Comparison of ENCODE assay signal across 26 cellular contexts in the genomic region with DNA sequence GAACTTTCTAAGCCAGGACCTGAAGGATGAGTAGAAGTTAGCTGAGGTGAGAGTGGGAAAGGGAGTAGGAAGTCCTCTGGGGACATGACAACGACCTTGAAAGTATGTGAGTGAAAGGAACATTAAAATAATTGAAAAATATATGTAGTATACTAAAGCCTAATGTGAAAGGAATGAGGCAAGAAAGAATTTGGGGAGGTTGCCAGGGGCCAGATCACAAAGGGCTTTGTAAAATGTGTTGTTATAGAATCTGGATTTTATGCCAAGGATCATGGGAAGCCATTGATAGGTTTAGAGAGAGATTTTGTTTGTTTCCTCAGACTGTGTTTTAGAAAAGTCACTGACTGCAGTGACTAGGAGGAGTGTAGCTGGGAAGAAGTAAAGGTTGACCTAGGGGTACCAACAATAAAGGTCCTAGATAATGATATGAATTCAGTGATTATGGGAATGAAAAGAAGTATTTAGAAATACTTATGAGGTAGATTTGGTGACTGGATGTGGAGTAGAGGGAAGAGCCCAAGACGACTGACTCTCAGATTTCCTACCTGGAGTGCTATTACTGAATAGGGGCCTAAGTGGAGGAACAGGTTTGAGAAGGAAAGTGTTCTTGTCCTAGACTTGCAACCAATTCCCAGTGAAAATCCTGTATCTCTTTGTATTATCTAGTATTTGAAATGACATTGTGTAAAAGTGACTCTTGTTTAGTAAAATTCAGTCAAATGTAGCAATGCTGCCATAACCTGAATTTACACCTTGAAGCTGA.
A peak's percentile ranks its signal among the peaks of the same experiment; 100 is the strongest.
DNase-seq lines count a peak whose midpoint lies in the region; ATAC-seq and TF ChIP-seq lines count a peak whose summit lies in the region.
"Had no signal": no experiment of that assay in that cellular context is flagged by ENCODE, and none has a peak within 500 bp of the region (broad histone marks: within the 10 kb centered on the region; RNA-seq: fewer than 3 reads in every experiment).

No MANE protein-coding gene starts in this region.

- H3K4me1 Mint-ChIP-seq in WTC11, result peaks cover 11% of the 10 kb centered on the region
- H3K4me1 Mint-ChIP-seq: activated naive CD8-positive, alpha-beta T cell treated with anti-CD3 and anti-CD28 coated beads for 36 hours; B cell had no signal

- no peak overlapping the region for H3K27ac Mint-ChIP-seq in WTC11
- H3K27ac Mint-ChIP-seq: activated CD4-positive, alpha-beta memory T cell treated with anti-CD3 and anti-CD28 coated beads for 36 hours; activated naive CD8-positive, alpha-beta T cell treated with anti-CD3 and anti-CD28 coated beads for 36 hours; B cell; endodermal cell had no signal

- CTCF ChIA-PET in WTC11 (lab: Charles Lee), result no interaction called here

- no peak overlapping the region for H3K4me3 Mint-ChIP-seq in WTC11
- H3K4me3 Mint-ChIP-seq: activated CD4-positive, alpha-beta memory T cell treated with anti-CD3 and anti-CD28 coated beads for 36 hours; activated naive CD8-positive, alpha-beta T cell treated with anti-CD3 and anti-CD28 coated beads for 36 hours; B cell; endodermal cell had no signal

- H3K27me3 ChIP-seq in dorsolateral prefrontal cortex, result no peaks in the 10 kb centered on the region
- H3K27me3 ChIP-seq: brain microvascular endothelial cell, colonic mucosa had no signal

- H3K27ac ChIP-seq in dorsolateral prefrontal cortex, result no peak overlapping the region
- H3K27ac ChIP-seq: brain microvascular endothelial cell, colonic mucosa, thoracic aorta had no signal

- no peak overlapping the region for H3K4me3 ChIP-seq in fibroblast of mammary gland (ENCODE audit: control insufficient read depth, low read depth, low read length)
- H3K4me3 ChIP-seq in dorsolateral prefrontal cortex, result no peak overlapping the region
- H3K4me3 ChIP-seq: colonic mucosa, thoracic aorta had no signal

- intact Hi-C loops in dorsolateral prefrontal cortex (cut with DNase I), result no loop called here

- POLR2A ChIA-PET in WTC11 (lab: Charles Lee), result interaction anchor here (0.6 kb wide), 1 partner anchor 23 kb away, joined by 7 read pairs; no protein-coding TSS in a partner anchor

- H3K36me3 Mint-ChIP-seq in WTC11, result no peaks in the 10 kb centered on the region
- H3K36me3 Mint-ChIP-seq: activated naive CD8-positive, alpha-beta T cell treated with anti-CD3 and anti-CD28 coated beads for 36 hours had no signal

- ATAC-seq in WTC11 (peak; percentile 50; the same call in 1 of the 2 replicates), HG03025 (IDR thresholded peaks at IDR 0.05; ENCODE audit: low FRiP score, unreplicated experiment) (no peak), GM21737 (IDR thresholded peaks at IDR 0.05; ENCODE audit: unreplicated experiment) (no peak)
- ATAC-seq: activated CD4-positive, CD25-positive, alpha-beta regulatory T cell treated with anti-CD3 and anti-CD28 coated beads, Interleukin-2, amount 50 U/mL, for 24 hours; sciatic nerve had no signal

- TF ChIP-seq CTCF in WTC11 (IDR thresholded peaks at IDR 0.05), result no peak
- TF ChIP-seq CTCF in fibroblast of mammary gland (conservative IDR thresholded peaks at IDR 0.05; ENCODE audit: control insufficient read depth, insufficient read depth, low read depth, low read length), result no peak
- TF ChIP-seq CTCF in dorsolateral prefrontal cortex (IDR thresholded peaks at IDR 0.05 in 54 of 56, conservative IDR thresholded peaks at IDR 0.05 in 2 of 56; ENCODE audit: low read depth in 1 of 56, partially characterized antibody in 56 of 56), result no peak

- H3K9me3 Mint-ChIP-seq in WTC11, result peaks cover 6% of the 10 kb centered on the region; the same call in 1 of the 2 replicates
- H3K9me3 Mint-ChIP-seq: activated CD4-positive, alpha-beta memory T cell treated with anti-CD3 and anti-CD28 coated beads for 36 hours; activated naive CD8-positive, alpha-beta T cell treated with anti-CD3 and anti-CD28 coated beads for 36 hours had no signal

- peak; percentile 19 for DNase-seq in SIG-M5 treated with dmso at 0.1 percent for 504 hours (lab: John Stamatoyannopoulos, UW; ENCODE audit: unreplicated experiment)
- DNase-seq in SIG-M5 (lab: John Stamatoyannopoulos, UW), result no peak
- no peak for DNase-seq in WTC11 (ENCODE audit: low spot score)
- peak; percentile 2 for DNase-seq in fibroblast of mammary gland (ENCODE audit: low read depth)
- no peak for DNase-seq in dorsolateral prefrontal cortex
- no peak for DNase-seq in NCI-H1092 (lab: John Stamatoyannopoulos, UW)
- DNase-seq: activated CD4-positive, alpha-beta memory T cell treated with anti-CD3 and anti-CD28 coated beads for 36 hours; activated effector memory CD4-positive, alpha-beta T cell treated with Interleukin-2 at 50 U/mL for 16 hours; activated naive CD8-positive, alpha-beta T cell treated with anti-CD3 and anti-CD28 coated beads for 36 hours; brain microvascular endothelial cell; colonic mucosa; endodermal cell; glutamatergic neuron; Kasumi-1; mammary epithelial cell; NCI-H187 treated with DMSO at 0.1 percent for 48 hours; OCI-M1; Right ventricle myocardium superior; stimulated activated CD4-positive, alpha-beta T cell treated with anti-CD3 and anti-CD28 coated beads, Interleukin-4, amount 100 ng/mL, for 4 hours; stimulated activated naive CD4-positive, alpha-beta T cell had no signal

- H3K27me3 Mint-ChIP-seq in WTC11 (ENCODE audit: low read depth), result no peaks in the 10 kb centered on the region
- H3K27me3 Mint-ChIP-seq: activated CD4-positive, alpha-beta memory T cell treated with anti-CD3 and anti-CD28 coated beads for 36 hours; activated naive CD8-positive, alpha-beta T cell treated with anti-CD3 and anti-CD28 coated beads for 36 hours had no signal

TF ChIP-seq in WTC11, 78 proteins besides CTCF, POLR2A, EP300 and RAD21:
- TF ChIP-seq TEAD1 (CRISPR knock-in tag; IDR thresholded peaks at IDR 0.05), result no peak
- TF ChIP-seq JUN (CRISPR knock-in tag; IDR thresholded peaks at IDR 0.05), result no peak
- TF ChIP-seq ATF1 (CRISPR knock-in tag; IDR thresholded peaks at IDR 0.05), result no peak
- no peak for TF ChIP-seq ESRRA (CRISPR knock-in tag; IDR thresholded peaks at IDR 0.05; ENCODE audit: borderline replicate concordance)

Comparison
In these comparisons a context has a peak if more than half of its experiments do, and no peak if none do; other contexts are left out.
1. DNase-seq: peak in SIG-M5 treated with dmso at 0.1 percent for 504 hours (single experiment) and fibroblast of mammary gland (single experiment); none in SIG-M5 (single experiment), WTC11 (single experiment), dorsolateral prefrontal cortex (0 of 10) and NCI-H1092 (single experiment).